Comparison of ENCODE assay signal across 18 cellular contexts in genomic region chr19:14502334-14503092, GRCh38. TPM values are rescaled to one million over a fixed set of nuclear protein-coding genes. Genes with fewer than 3 reads are reported as not detected.
DNase-seq lines count a peak whose midpoint lies in the region; ATAC-seq and TF ChIP-seq lines count a peak whose summit lies in the region.
"Had no signal": no experiment of that assay in that cellular context is flagged by ENCODE, and none has a peak within 500 bp of the region (broad histone marks: within the 10 kb centered on the region; RNA-seq: fewer than 3 reads in every experiment).

No MANE protein-coding gene starts in this region.

- H3K36me3 Mint-ChIP-seq in T-helper 17 cell (ENCODE audit: low read depth) (no peaks in the 10 kb centered on the region), Calu3 (ENCODE audit: insufficient read depth, unreplicated experiment) (peaks cover 20% of the 10 kb centered on the region)
- H3K36me3 Mint-ChIP-seq: stimulated activated memory B cell treated with anti-CD40 and anti-IgM and Interleukin-4, amounts not matched to agents 10 μg/mL and 1 μg/mL and 100 μg/mL, for 72 hours had no signal

- ATAC-seq in T-helper 17 cell, result no peak
- ATAC-seq in upper lobe of right lung, result peak; percentile 36
- no peak for ATAC-seq in HG03342 (IDR thresholded peaks at IDR 0.05; ENCODE audit: unreplicated experiment)
- ATAC-seq in sciatic nerve, result no peak
- ATAC-seq: activated CD8-positive, alpha-beta T cell treated with anti-CD3 and anti-CD28 coated beads, Interleukin-2, amount 10 ng/mL, durations not matched to agents 7 days and 5 days; stimulated activated memory B cell treated with anti-CD40 and anti-IgM and Interleukin-4, amounts not matched to agents 10 μg/mL and 1 μg/mL and 100 μg/mL, for 72 hours had no signal

- no peaks in the 10 kb centered on the region for H3K9me3 Mint-ChIP-seq in Calu3 (ENCODE audit: low read depth, unreplicated experiment)
- H3K9me3 Mint-ChIP-seq: stimulated activated memory B cell treated with anti-CD40 and anti-IgM and Interleukin-4, amounts not matched to agents 10 μg/mL and 1 μg/mL and 100 μg/mL, for 72 hours had no signal

- DNase-seq in NCI-H748 (lab: John Stamatoyannopoulos, UW; ENCODE audit: unreplicated experiment) (peak; percentile 17), NCI-H748 treated with DMSO at 0.1 percent for 48 hours (lab: John Stamatoyannopoulos, UW) (no peak), T-helper 17 cell (no peak), iris pigment epithelial cell (ENCODE audit: low read depth) (peak; percentile 46), upper lobe of right lung (no peak), Calu3 (no peak), sciatic nerve (ENCODE audit: low spot score) (no peak)
- DNase-seq: activated CD8-positive, alpha-beta T cell treated with anti-CD3 and anti-CD28 coated beads, Interleukin-2, amount 10 ng/mL, durations not matched to agents 7 days and 5 days; C1 segment of cervical spinal cord; caudate nucleus; Kasumi-1; SHP77; T-helper 1 cell; transverse colon had no signal

- no peak overlapping the region for H3K4me3 ChIP-seq in upper lobe of right lung
- H3K4me3 ChIP-seq: transverse colon had no signal

- H3K4me1 ChIP-seq in upper lobe of right lung, result peaks cover 17% of the 10 kb centered on the region

- H3K4me3 Mint-ChIP-seq in T-helper 17 cell, result no peak overlapping the region
- no peak overlapping the region for H3K4me3 Mint-ChIP-seq in Calu3 (ENCODE audit: low read depth, unreplicated experiment)
- H3K4me3 Mint-ChIP-seq: activated CD8-positive, alpha-beta T cell treated with anti-CD3 and anti-CD28 coated beads, Interleukin-2, amount 10 ng/mL, durations not matched to agents 7 days and 5 days; stimulated activated memory B cell treated with anti-CD40 and anti-IgM and Interleukin-4, amounts not matched to agents 10 μg/mL and 1 μg/mL and 100 μg/mL, for 72 hours had no signal

- no peaks in the 10 kb centered on the region for H3K36me3 ChIP-seq in upper lobe of right lung
- H3K36me3 ChIP-seq: transverse colon had no signal

- H3K9me3 ChIP-seq in T-helper 17 cell (ENCODE audit: control insufficient read depth, low read length, poor library complexity, severe bottlenecking) (no peaks in the 10 kb centered on the region), upper lobe of right lung (no peaks in the 10 kb centered on the region)
- H3K9me3 ChIP-seq: transverse colon had no signal

- H3K27me3 Mint-ChIP-seq in T-helper 17 cell (no peaks in the 10 kb centered on the region), Calu3 (ENCODE audit: unreplicated experiment) (no peaks in the 10 kb centered on the region)

- BruUV-seq in Calu3 (replicated peaks; lab: Mats Ljungman, UMichigan), result no TSS peak

- CTCF ChIA-PET in Calu3 (lab: Charles Lee), result interaction anchor here (0.9 kb wide), 1 partner anchor 8 kb away, joined by 4 read pairs; no protein-coding TSS in a partner anchor

- no peaks in the 10 kb centered on the region for H3K27me3 ChIP-seq in upper lobe of right lung
- H3K27me3 ChIP-seq: transverse colon had no signal

- TF ChIP-seq CTCF in upper lobe of right lung (IDR thresholded peaks at IDR 0.05) (no peak), Calu3 (IDR thresholded peaks at IDR 0.05; ENCODE audit: unreplicated experiment) (no peak)

- intact Hi-C loops in upper lobe of right lung (cut with DNase I), result no loop called here
- intact Hi-C loops in Calu3 (cut with micrococcal nuclease; ENCODE audit: unreplicated experiment), result no loop called here
- intact Hi-C loops in sciatic nerve (cut with DNase I), result no loop called here

- no peak overlapping the region for H3K27ac ChIP-seq in upper lobe of right lung
- H3K27ac ChIP-seq: transverse colon had no signal

- H3K4me1 Mint-ChIP-seq in T-helper 17 cell, result peaks cover 30% of the 10 kb centered on the region
- peaks cover 44% of the 10 kb centered on the region for H3K4me1 Mint-ChIP-seq in Calu3 (ENCODE audit: low read depth, unreplicated experiment)

- peak overlapping the region; percentile 76 for H3K27ac Mint-ChIP-seq in T-helper 17 cell
- H3K27ac Mint-ChIP-seq in Calu3 (ENCODE audit: unreplicated experiment), result no peak overlapping the region
- H3K27ac Mint-ChIP-seq: activated CD8-positive, alpha-beta T cell treated with anti-CD3 and anti-CD28 coated beads, Interleukin-2, amount 10 ng/mL, durations not matched to agents 7 days and 5 days; stimulated activated memory B cell treated with anti-CD40 and anti-IgM and Interleukin-4, amounts not matched to agents 10 μg/mL and 1 μg/mL and 100 μg/mL, for 72 hours had no signal

RNA-seq across cellular contexts. Expression of gene GIPC1, which starts 6.6 kb away (rescaled TPM):
- total RNA-seq in T-helper 17 cell, result 10 to 100 TPM; 34.8 to 38.6 TPM
- total RNA-seq in upper lobe of right lung, result 97.7 TPM
- 134 and 139 TPM in 2 replicates for total RNA-seq in Calu3 (2022)
- 50.2 TPM for total RNA-seq in sciatic nerve

RNA-seq across cellular contexts. Expression of gene DNAJB1, which starts 15.7 kb away (rescaled TPM):
- total RNA-seq in T-helper 17 cell (100 to 1,000 TPM; 483 to 558 TPM), upper lobe of right lung (99.7 TPM), Calu3 (2022) (159 and 161 TPM in 2 replicates), sciatic nerve (86.0 TPM)

RNA-seq across cellular contexts. Expression of gene TECR, which starts 26.9 kb away (rescaled TPM):
- 100 to 1,000 TPM; 111 to 125 TPM for total RNA-seq in T-helper 17 cell
- total RNA-seq in upper lobe of right lung, result 123 TPM
- total RNA-seq in Calu3 (2022), result 136 and 162 TPM in 2 replicates
- 101 TPM for total RNA-seq in sciatic nerve

RNA-seq across cellular contexts. Expression of gene PTGER1, which starts 27.4 kb away (rescaled TPM):
- total RNA-seq in T-helper 17 cell (not detected), upper lobe of right lung (2.5 TPM), Calu3 (2022) (1.2 and 1.3 TPM in 2 replicates), sciatic nerve (2.4 TPM)
- total RNA-seq: A172, Daoy had no signal

Comparison
In these comparisons a context has a peak if more than half of its experiments do, and no peak if none do; other contexts are left out.
1. DNase-seq: peak in NCI-H748 (single experiment) and iris pigment epithelial cell (single experiment); none in NCI-H748 treated with DMSO at 0.1 percent for 48 hours (single experiment), T-helper 17 cell (0 of 3), upper lobe of right lung (single experiment), Calu3 (single experiment) and sciatic nerve (single experiment).